ENCODE assay signal across 1 cellular context in genomic region chr2:170485254-170485653, GRCh38.
TF ChIP-seq lines count a peak whose summit lies in the region.

No MANE protein-coding gene starts in this region.

TF ChIP-seq in HepG2, 621 proteins besides CTCF, POLR2A, EP300 and RAD21 (continued from another document):
- TF ChIP-seq CHD4 (IDR thresholded peaks at IDR 0.05; ENCODE audit: borderline replicate concordance, low read length) (peak; percentile 53; the same call in 1 of the 2 replicates), MBD4 (IDR thresholded peaks at IDR 0.05; ENCODE audit: borderline replicate concordance, low read length) (peak; percentile 69; the same call in 1 of the 2 replicates), RXRB (CRISPR knock-in tag; IDR thresholded peaks at IDR 0.05; ENCODE audit: borderline replicate concordance) (peak; percentile 20; the same call in 1 of the 2 replicates), ZBTB8A (CRISPR knock-in tag; IDR thresholded peaks at IDR 0.05; ENCODE audit: borderline replicate concordance, low read depth) (no peak), ARID3A (IDR thresholded peaks at IDR 0.05; ENCODE audit: low read depth, low read length) (peak; percentile 92), HNF4G (IDR thresholded peaks at IDR 0.05; ENCODE audit: borderline replicate concordance, low read depth, low read length) (peak; percentile 97), HNF4G (CRISPR knock-in tag; IDR thresholded peaks at IDR 0.05; ENCODE audit: borderline replicate concordance, low read depth) (peak; percentile 94; the same call in 1 of the 2 replicates), ZZZ3 (CRISPR knock-in tag; IDR thresholded peaks at IDR 0.05; ENCODE audit: borderline replicate concordance) (no peak), ZNF24 (IDR thresholded peaks at IDR 0.05) (peak; percentile 66; the same call in 1 of the 2 replicates), NFIC (IDR thresholded peaks at IDR 0.05; ENCODE audit: low read length) (peak; percentile 60; the same call in 1 of the 2 replicates), NCOR1 (IDR thresholded peaks at IDR 0.05; ENCODE audit: borderline replicate concordance, low read length) (peak; percentile 99), ATM (IDR thresholded peaks at IDR 0.05; ENCODE audit: borderline replicate concordance) (0 out of 2 replicates have a peak, but pooled peaks have one; percentile 21)
